1 cellular context compared by ENCODE assay signal in the genomic region with DNA sequence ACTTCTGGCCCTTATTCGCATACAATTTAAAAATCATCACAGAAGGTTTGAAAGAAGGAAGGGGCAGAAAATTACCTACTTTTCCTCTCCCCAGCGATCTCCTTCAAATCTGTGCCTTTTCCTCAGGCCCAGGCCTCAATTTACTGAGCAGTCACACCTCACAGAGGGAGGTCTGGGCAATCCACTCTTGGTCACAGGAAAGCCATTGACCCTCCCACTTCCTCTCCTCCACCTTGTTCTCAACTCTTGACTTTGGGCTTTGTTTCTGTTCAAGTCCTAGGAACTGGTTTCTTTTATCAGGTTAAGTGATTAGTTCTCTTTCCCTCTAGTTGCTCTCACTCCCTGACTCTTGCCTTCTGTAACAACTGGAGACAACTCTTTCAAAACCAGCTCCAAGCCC.
TF ChIP-seq lines count a peak whose summit lies in the region.

No MANE protein-coding gene starts in this region.

TF ChIP-seq in GM23338, 12 proteins besides CTCF, POLR2A, EP300 and RAD21 (continued from another document):
- TF ChIP-seq, protein P1, sequence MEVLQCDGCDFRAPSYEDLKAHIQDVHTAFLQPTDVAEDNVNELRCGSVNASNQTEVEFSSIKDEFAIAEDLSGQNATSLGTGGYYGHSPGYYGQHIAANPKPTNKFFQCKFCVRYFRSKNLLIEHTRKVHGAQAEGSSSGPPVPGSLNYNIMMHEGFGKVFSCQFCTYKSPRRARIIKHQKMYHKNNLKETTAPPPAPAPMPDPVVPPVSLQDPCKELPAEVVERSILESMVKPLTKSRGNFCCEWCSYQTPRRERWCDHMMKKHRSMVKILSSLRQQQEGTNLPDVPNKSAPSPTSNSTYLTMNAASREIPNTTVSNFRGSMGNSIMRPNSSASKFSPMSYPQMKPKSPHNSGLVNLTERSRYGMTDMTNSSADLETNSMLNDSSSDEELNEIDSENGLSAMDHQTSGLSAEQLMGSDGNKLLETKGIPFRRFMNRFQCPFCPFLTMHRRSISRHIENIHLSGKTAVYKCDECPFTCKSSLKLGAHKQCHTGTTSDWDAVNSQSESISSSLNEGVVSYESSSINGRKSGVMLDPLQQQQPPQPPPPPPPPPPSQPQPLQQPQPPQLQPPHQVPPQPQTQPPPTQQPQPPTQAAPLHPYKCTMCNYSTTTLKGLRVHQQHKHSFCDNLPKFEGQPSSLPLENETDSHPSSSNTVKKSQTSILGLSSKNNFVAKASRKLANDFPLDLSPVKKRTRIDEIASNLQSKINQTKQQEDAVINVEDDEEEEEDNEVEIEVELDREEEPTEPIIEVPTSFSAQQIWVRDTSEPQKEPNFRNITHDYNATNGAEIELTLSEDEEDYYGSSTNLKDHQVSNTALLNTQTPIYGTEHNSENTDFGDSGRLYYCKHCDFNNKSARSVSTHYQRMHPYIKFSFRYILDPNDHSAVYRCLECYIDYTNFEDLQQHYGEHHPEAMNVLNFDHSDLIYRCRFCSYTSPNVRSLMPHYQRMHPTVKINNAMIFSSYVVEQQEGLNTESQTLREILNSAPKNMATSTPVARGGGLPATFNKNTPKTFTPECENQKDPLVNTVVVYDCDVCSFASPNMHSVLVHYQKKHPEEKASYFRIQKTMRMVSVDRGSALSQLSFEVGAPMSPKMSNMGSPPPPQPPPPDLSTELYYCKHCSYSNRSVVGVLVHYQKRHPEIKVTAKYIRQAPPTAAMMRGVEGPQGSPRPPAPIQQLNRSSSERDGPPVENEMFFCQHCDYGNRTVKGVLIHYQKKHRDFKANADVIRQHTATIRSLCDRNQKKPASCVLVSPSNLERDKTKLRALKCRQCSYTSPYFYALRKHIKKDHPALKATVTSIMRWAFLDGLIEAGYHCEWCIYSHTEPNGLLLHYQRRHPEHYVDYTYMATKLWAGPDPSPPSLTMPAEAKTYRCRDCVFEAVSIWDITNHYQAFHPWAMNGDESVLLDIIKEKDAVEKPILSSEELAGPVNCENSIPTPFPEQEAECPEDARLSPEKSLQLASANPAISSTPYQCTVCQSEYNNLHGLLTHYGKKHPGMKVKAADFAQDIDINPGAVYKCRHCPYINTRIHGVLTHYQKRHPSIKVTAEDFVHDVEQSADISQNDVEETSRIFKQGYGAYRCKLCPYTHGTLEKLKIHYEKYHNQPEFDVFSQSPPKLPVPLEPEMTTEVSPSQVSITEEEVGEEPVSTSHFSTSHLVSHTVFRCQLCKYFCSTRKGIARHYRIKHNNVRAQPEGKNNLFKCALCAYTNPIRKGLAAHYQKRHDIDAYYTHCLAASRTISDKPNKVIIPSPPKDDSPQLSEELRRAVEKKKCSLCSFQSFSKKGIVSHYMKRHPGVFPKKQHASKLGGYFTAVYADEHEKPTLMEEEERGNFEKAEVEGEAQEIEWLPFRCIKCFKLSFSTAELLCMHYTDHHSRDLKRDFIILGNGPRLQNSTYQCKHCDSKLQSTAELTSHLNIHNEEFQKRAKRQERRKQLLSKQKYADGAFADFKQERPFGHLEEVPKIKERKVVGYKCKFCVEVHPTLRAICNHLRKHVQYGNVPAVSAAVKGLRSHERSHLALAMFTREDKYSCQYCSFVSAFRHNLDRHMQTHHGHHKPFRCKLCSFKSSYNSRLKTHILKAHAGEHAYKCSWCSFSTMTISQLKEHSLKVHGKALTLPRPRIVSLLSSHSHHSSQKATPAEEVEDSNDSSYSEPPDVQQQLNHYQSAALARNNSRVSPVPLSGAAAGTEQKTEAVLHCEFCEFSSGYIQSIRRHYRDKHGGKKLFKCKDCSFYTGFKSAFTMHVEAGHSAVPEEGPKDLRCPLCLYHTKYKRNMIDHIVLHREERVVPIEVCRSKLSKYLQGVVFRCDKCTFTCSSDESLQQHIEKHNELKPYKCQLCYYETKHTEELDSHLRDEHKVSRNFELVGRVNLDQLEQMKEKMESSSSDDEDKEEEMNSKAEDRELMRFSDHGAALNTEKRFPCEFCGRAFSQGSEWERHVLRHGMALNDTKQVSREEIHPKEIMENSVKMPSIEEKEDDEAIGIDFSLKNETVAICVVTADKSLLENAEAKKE (CRISPR knock-in tag; IDR thresholded peaks at IDR 0.05), result no peak
